23 cellular contexts compared by ENCODE assay signal in genomic region chr12:122206976-122207375, GRCh38. TPM values are rescaled to one million over a fixed set of nuclear protein-coding genes. Genes with fewer than 3 reads are reported as not detected.
A peak's percentile ranks its signal among the peaks of the same experiment; 100 is the strongest.
DNase-seq lines count a peak whose midpoint lies in the region; ATAC-seq, FAIRE-seq and TF ChIP-seq lines count a peak whose summit lies in the region.
"Had no signal": no experiment of that assay in that cellular context is flagged by ENCODE, and none has a peak within 500 bp of the region (broad histone marks: within the 10 kb centered on the region; RNA-seq: fewer than 3 reads in every experiment).

No MANE protein-coding gene starts in this region.

- CTCF ChIA-PET in HepG2 (lab: Yijun Ruan, JAX; ENCODE audit: low intra/inter-chr PET ratio, low total read pairs), result no interaction called here

- TF ChIP-seq CTCF in HepG2 (CRISPR knock-in tag; IDR thresholded peaks at IDR 0.05) (no peak), right lobe of liver (IDR thresholded peaks at IDR 0.05) (no peak), upper lobe of right lung (IDR thresholded peaks at IDR 0.05) (no peak), sigmoid colon (IDR thresholded peaks at IDR 0.05) (no peak)

- H2AFZ ChIP-seq in HepG2 (ENCODE audit: low read length), result no peak overlapping the region

- WGBS in HepG2 (ENCODE audit: low lambda C conversion rate), result 92% methylated on average over 2 of the region's 8 CpGs
- no CpG with 5 or more reads among the region's 8 CpGs for WGBS in right lobe of liver (ENCODE audit: insufficient coverage, low coverage, low lambda C conversion rate, missing lambda C conversion rate)
- WGBS in sigmoid colon, 2 donors, result 87 to 94% methylated on average over 8 of the region's 8 CpGs

- H3K27ac ChIP-seq in HepG2 (ENCODE audit: extremely low read length, insufficient read depth, low read length) (no peak overlapping the region), right lobe of liver (no peak overlapping the region), upper lobe of right lung (no peak overlapping the region), sigmoid colon (no peak overlapping the region)
- H3K27ac ChIP-seq: A549; BLaER1 treated with 17β-estradiol and CSF1 and Interleukin-3, amounts not matched to agents 10 nM and 100 nM; KMS-11; SK-N-MC had no signal

- no peak for ATAC-seq in HepG2
- ATAC-seq in right lobe of liver, result no peak
- ATAC-seq in upper lobe of right lung, result no peak
- ATAC-seq: GM12878 had no signal

- no peak for FAIRE-seq in HepG2 (lab: Jason Lieb, UNC)
- FAIRE-seq: A549, GM12878, GM19239, RCC 7860 had no signal

- H3K9me3 ChIP-seq in HepG2 (ENCODE audit: low read length) (no peaks in the 10 kb centered on the region), right lobe of liver (no peaks in the 10 kb centered on the region), upper lobe of right lung (no peaks in the 10 kb centered on the region), sigmoid colon (no peaks in the 10 kb centered on the region)
- H3K9me3 ChIP-seq: A549; BLaER1 treated with 17β-estradiol and CSF1 and Interleukin-3, amounts not matched to agents 10 nM and 100 nM had no signal

- H3K27me3 ChIP-seq in HepG2 (ENCODE audit: control insufficient read depth in 1 of 2, insufficient read depth in 2 of 2, low read length in 2 of 2) (peaks cover 6 to 29% of the 10 kb centered on the region in 2 experiments), right lobe of liver (peaks cover 0 to 9% of the 10 kb centered on the region in 2 donors), upper lobe of right lung (peaks cover 28% of the 10 kb centered on the region), sigmoid colon (peaks cover 12 to 42% (median 34%) of the 10 kb centered on the region in 3 donors)

- H3K4me1 ChIP-seq in HepG2 (ENCODE audit: insufficient read depth, low read length), result peaks cover 8% of the 10 kb centered on the region; the same call in 1 of the 2 replicates
- peaks cover 0 to 16% (median 0%) of the 10 kb centered on the region in 4 donors for H3K4me1 ChIP-seq in right lobe of liver
- H3K4me1 ChIP-seq in upper lobe of right lung, result peaks cover 13% of the 10 kb centered on the region
- peaks cover 0 to 20% (median 19%) of the 10 kb centered on the region in 4 donors for H3K4me1 ChIP-seq in sigmoid colon
- H3K4me1 ChIP-seq: A549 had no signal

- no peak for TF ChIP-seq EP300 in HepG2 (IDR thresholded peaks at IDR 0.05; ENCODE audit: low read depth in 2 of 2, low read length in 2 of 2)
- TF ChIP-seq EP300 in HepG2 (CRISPR knock-in tag; IDR thresholded peaks at IDR 0.05; ENCODE audit: borderline replicate concordance), result no peak
- no peak for TF ChIP-seq EP300 in sigmoid colon (IDR thresholded peaks at IDR 0.05)

- H4K20me1 ChIP-seq in HepG2 (ENCODE audit: insufficient read depth, low read length), result 0 out of 2 replicates have a peak, but pooled peaks cover 2% of the 10 kb centered on the region

- no peak for DNase-seq in HepG2 (ENCODE audit: low spot score)
- DNase-seq in right lobe of liver, result no peak
- DNase-seq in islet precursor cell, result peak; percentile 54
- peak; percentile 30 for DNase-seq in upper lobe of right lung
- no peak for DNase-seq in AML-193 (lab: John Stamatoyannopoulos, UW)
- no peak for DNase-seq in sigmoid colon
- DNase-seq: CD8-positive, alpha-beta memory T cell; DMS53; EL; GOT3; MV-4-11; NCI-H1694 treated with DMSO at 0.1 percent for 48 hours; NCI-H510A; NCI-H748 treated with DMSO at 0.1 percent for 48 hours; NK-92 treated with Interleukin-12 subunit alpha and Interleukin-12 subunit beta, amount 100 ng/mL, for 24 hours; SHP77 had no signal

- TF ChIP-seq POLR2A in HepG2 (IDR thresholded peaks at IDR 0.05; ENCODE audit: insufficient read depth in 1 of 2, low read depth in 2 of 2, low read length in 2 of 2) (no peak), right lobe of liver (IDR thresholded peaks at IDR 0.05) (no peak), sigmoid colon (IDR thresholded peaks at IDR 0.05) (no peak)

- H3K9ac ChIP-seq in HepG2 (ENCODE audit: insufficient read depth, low read depth, low read length), result no peak overlapping the region
- H3K9ac ChIP-seq: BLaER1 treated with 17β-estradiol and CSF1 and Interleukin-3, amounts not matched to agents 10 nM and 100 nM; KMS-11 had no signal

- no peaks in the 10 kb centered on the region for H3K79me2 ChIP-seq in HepG2 (ENCODE audit: insufficient read depth, low read length)

- H3K4me3 ChIP-seq in HepG2 (replicated peaks in 1 of 3; ENCODE audit: insufficient read depth in 1 of 3, low read depth in 2 of 3, low read length in 3 of 3), result no peak overlapping the region
- no peak overlapping the region for H3K4me3 ChIP-seq in right lobe of liver
- no peak overlapping the region for H3K4me3 ChIP-seq in upper lobe of right lung
- H3K4me3 ChIP-seq in sigmoid colon, result no peak overlapping the region
- H3K4me3 ChIP-seq: A549; BLaER1 treated with 17β-estradiol and CSF1 and Interleukin-3, amounts not matched to agents 10 nM and 100 nM; GM12878; SK-N-MC had no signal

- no TSS peak for BruUV-seq in HepG2 (replicated peaks; lab: Mats Ljungman, UMichigan)

- no peak overlapping the region for H3K4me2 ChIP-seq in HepG2 (ENCODE audit: low read depth, low read length)
- H3K4me2 ChIP-seq: A549, KMS-11 had no signal

- in situ Hi-C loops in HepG2 (cut with HindIII; ENCODE audit: extremely low pct_ligation_motif_present, low pct_unique_long_range_greater_than_20kb), result no loop called here

- peaks cover 12 to 28% of the 10 kb centered on the region in 2 experiments for H3K36me3 ChIP-seq in HepG2 (replicated peaks in 1 of 2; ENCODE audit: control insufficient read depth in 1 of 2, insufficient read depth in 2 of 2, low read length in 2 of 2)
- H3K36me3 ChIP-seq in right lobe of liver, result peaks cover 0 to 49% (median 13%) of the 10 kb centered on the region in 4 donors
- H3K36me3 ChIP-seq in upper lobe of right lung, result peaks cover 48% of the 10 kb centered on the region
- peaks cover 12 to 53% (median 36%) of the 10 kb centered on the region in 4 donors for H3K36me3 ChIP-seq in sigmoid colon

- intact Hi-C loops in HepG2 (cut with micrococcal nuclease; ENCODE audit: unreplicated experiment) (no loop called here), right lobe of liver (cut with DNase I) (no loop called here), upper lobe of right lung (cut with DNase I) (no loop called here), sigmoid colon (cut with DNase I) (no loop called here)

- POLR2A ChIA-PET in HepG2 (lab: Yijun Ruan, JAX), result interaction anchor here (1.6 kb wide), 1 partner anchor 18 kb away, joined by 3 read pairs; no protein-coding TSS in a partner anchor

- TF ChIP-seq RAD21 in HepG2 (CRISPR knock-in tag; IDR thresholded peaks at IDR 0.05), result no peak

RNA-seq across cellular contexts. Expression of gene B3GNT4, which starts 3.5 kb away (rescaled TPM):
- 0.04 TPM in 1 of 2 replicates, not detected in the other for total RNA-seq in HepG2 (2016; rRNA removed; fragmentation: Illumina TruSeq; extraction: Trizol)
- not detected in 2 replicates for total RNA-seq in HepG2 (2016; cell fraction: cytosol; rRNA removed; fragmentation: Illumina TruSeq; extraction: Trizol; ENCODE audit: low read depth)
- total RNA-seq in HepG2 (2016; cell fraction: insoluble cytoplasmic fraction; rRNA removed; fragmentation: Illumina TruSeq; extraction: Trizol), result not detected in 2 replicates
- total RNA-seq in HepG2 (2016; cell fraction: membrane; rRNA removed; fragmentation: Illumina TruSeq; extraction: Trizol), result not detected in 2 replicates
- total RNA-seq in HepG2 (2016; cell fraction: nucleus; rRNA removed; fragmentation: Illumina TruSeq; extraction: Trizol), result not detected in 2 replicates
- polyA plus RNA-seq in HepG2 (2011; rRNA removed), result 0.21 and 0.57 TPM in 2 replicates
- polyA plus RNA-seq in HepG2 (2011; cell fraction: cytosol; rRNA removed), result 0.10 and 0.27 TPM in 2 replicates
- 0.32 and 0.38 TPM in 2 replicates for polyA plus RNA-seq in HepG2 (2011; cell fraction: nucleus; rRNA removed)
- 0.23 and 0.41 TPM in 2 replicates for polyA plus RNA-seq in HepG2 (2012)
- not detected in 2 replicates for polyA plus RNA-seq in HepG2 (2016; cell fraction: cytosol; fragmentation: Illumina TruSeq; extraction: Trizol; ENCODE audit: low read depth)
- polyA plus RNA-seq in HepG2 (2016; cell fraction: insoluble cytoplasmic fraction; fragmentation: Illumina TruSeq; extraction: Trizol; ENCODE audit: low read depth), result not detected in 2 replicates
- not detected in 2 replicates for polyA plus RNA-seq in HepG2 (2016; cell fraction: membrane; fragmentation: Illumina TruSeq; extraction: Trizol; ENCODE audit: low read depth)
- polyA plus RNA-seq in HepG2 (2016; cell fraction: nucleus; fragmentation: Illumina TruSeq; extraction: Trizol; ENCODE audit: insufficient read depth, low read depth), result not detected in 2 replicates
- polyA minus RNA-seq in HepG2 (2011; rRNA and poly(A)+ RNA removed; ENCODE audit: low replicate concordance), result 0.14 and 1.1 TPM in 2 replicates
- polyA minus RNA-seq in HepG2 (2011; cell fraction: cytosol; rRNA and poly(A)+ RNA removed), result not detected in 2 replicates
- 0.52 TPM in 1 of 2 replicates, not detected in the other for polyA minus RNA-seq in HepG2 (2011; cell fraction: nucleus; rRNA and poly(A)+ RNA removed)
- total RNA-seq in right lobe of liver, result under 1 TPM in 2 of 6 experiments, not detected in 4; 0.42 to 0.43 TPM
- total RNA-seq in upper lobe of right lung, result 0.46 TPM
- total RNA-seq in sigmoid colon, result under 1 TPM in 2 of 4 donors, not detected in 2; under 0.01 to 0.55 TPM
- polyA plus RNA-seq in sigmoid colon, result 1 to 10 TPM in 1 of 3 donors, under 1 TPM in 2; 0.46 to 1.0 (median 0.60) TPM
- total RNA-seq: GM12878 had no signal

RNA-seq across cellular contexts. Expression of gene DIABLO, which starts 18.9 kb away (rescaled TPM):
- total RNA-seq in HepG2 (2016; rRNA removed; fragmentation: Illumina TruSeq; extraction: Trizol) (70.9 and 82.4 TPM in 2 replicates), right lobe of liver (10 to 100 TPM; 21.0 to 41.0 (median 24.1) TPM), upper lobe of right lung (31.9 TPM), sigmoid colon (10 to 100 TPM; 43.4 to 56.7 (median 50.7) TPM)
- 20.0 and 22.9 TPM in 2 replicates for total RNA-seq in HepG2 (2016; cell fraction: cytosol; rRNA removed; fragmentation: Illumina TruSeq; extraction: Trizol; ENCODE audit: low read depth)
- total RNA-seq in HepG2 (2016; cell fraction: insoluble cytoplasmic fraction; rRNA removed; fragmentation: Illumina TruSeq; extraction: Trizol), result 69.5 and 88.5 TPM in 2 replicates
- total RNA-seq in HepG2 (2016; cell fraction: membrane; rRNA removed; fragmentation: Illumina TruSeq; extraction: Trizol), result 38.1 and 41.9 TPM in 2 replicates
- total RNA-seq in HepG2 (2016; cell fraction: nucleus; rRNA removed; fragmentation: Illumina TruSeq; extraction: Trizol), result 32.8 and 33.7 TPM in 2 replicates
- polyA plus RNA-seq in HepG2 (2011; rRNA removed) (19.4 and 20.7 TPM in 2 replicates), sigmoid colon (10 to 100 TPM; 55.5 to 61.3 (median 55.9) TPM)
- 28.6 and 29.8 TPM in 2 replicates for polyA plus RNA-seq in HepG2 (2011; cell fraction: cytosol; rRNA removed)
- polyA plus RNA-seq in HepG2 (2011; cell fraction: nucleus; rRNA removed), result 20.6 and 25.2 TPM in 2 replicates
- 30.0 and 42.8 TPM in 2 replicates for polyA plus RNA-seq in HepG2 (2012)
- 14.9 and 15.9 TPM in 2 replicates for polyA plus RNA-seq in HepG2 (2016; cell fraction: cytosol; fragmentation: Illumina TruSeq; extraction: Trizol; ENCODE audit: low read depth)
- polyA plus RNA-seq in HepG2 (2016; cell fraction: insoluble cytoplasmic fraction; fragmentation: Illumina TruSeq; extraction: Trizol; ENCODE audit: low read depth), result 79.4 and 80.8 TPM in 2 replicates
- polyA plus RNA-seq in HepG2 (2016; cell fraction: membrane; fragmentation: Illumina TruSeq; extraction: Trizol; ENCODE audit: low read depth), result 26.6 and 28.0 TPM in 2 replicates
- 44.1 and 48.9 TPM in 2 replicates for polyA plus RNA-seq in HepG2 (2016; cell fraction: nucleus; fragmentation: Illumina TruSeq; extraction: Trizol; ENCODE audit: insufficient read depth, low read depth)
- 24.3 and 31.1 TPM in 2 replicates for polyA minus RNA-seq in HepG2 (2011; rRNA and poly(A)+ RNA removed; ENCODE audit: low replicate concordance)
- polyA minus RNA-seq in HepG2 (2011; cell fraction: cytosol; rRNA and poly(A)+ RNA removed), result 17.2 and 17.3 TPM in 2 replicates
- 32.8 and 37.0 TPM in 2 replicates for polyA minus RNA-seq in HepG2 (2011; cell fraction: nucleus; rRNA and poly(A)+ RNA removed)

RNA-seq across cellular contexts. Expression of gene LRRC43, which starts 24.1 kb away (rescaled TPM):
- not detected in 2 replicates for total RNA-seq in HepG2 (2016; rRNA removed; fragmentation: Illumina TruSeq; extraction: Trizol)
- not detected in 2 replicates for total RNA-seq in HepG2 (2016; cell fraction: cytosol; rRNA removed; fragmentation: Illumina TruSeq; extraction: Trizol; ENCODE audit: low read depth)
- total RNA-seq in HepG2 (2016; cell fraction: insoluble cytoplasmic fraction; rRNA removed; fragmentation: Illumina TruSeq; extraction: Trizol), result not detected in 2 replicates
- total RNA-seq in HepG2 (2016; cell fraction: membrane; rRNA removed; fragmentation: Illumina TruSeq; extraction: Trizol), result not detected in 2 replicates
- not detected in 2 replicates for total RNA-seq in HepG2 (2016; cell fraction: nucleus; rRNA removed; fragmentation: Illumina TruSeq; extraction: Trizol)
- not detected in 2 replicates for polyA plus RNA-seq in HepG2 (2011; rRNA removed)
- polyA plus RNA-seq in HepG2 (2011; cell fraction: cytosol; rRNA removed), result not detected in 2 replicates
- not detected in 2 replicates for polyA plus RNA-seq in HepG2 (2011; cell fraction: nucleus; rRNA removed)
- not detected in 2 replicates for polyA plus RNA-seq in HepG2 (2012)
- not detected in 2 replicates for polyA plus RNA-seq in HepG2 (2016; cell fraction: cytosol; fragmentation: Illumina TruSeq; extraction: Trizol; ENCODE audit: low read depth)
- not detected in 2 replicates for polyA plus RNA-seq in HepG2 (2016; cell fraction: insoluble cytoplasmic fraction; fragmentation: Illumina TruSeq; extraction: Trizol; ENCODE audit: low read depth)
- not detected in 2 replicates for polyA plus RNA-seq in HepG2 (2016; cell fraction: membrane; fragmentation: Illumina TruSeq; extraction: Trizol; ENCODE audit: low read depth)
- 0.68 TPM in 1 of 2 replicates, not detected in the other for polyA plus RNA-seq in HepG2 (2016; cell fraction: nucleus; fragmentation: Illumina TruSeq; extraction: Trizol; ENCODE audit: insufficient read depth, low read depth)
- not detected in 2 replicates for polyA minus RNA-seq in HepG2 (2011; rRNA and poly(A)+ RNA removed; ENCODE audit: low replicate concordance)
- polyA minus RNA-seq in HepG2 (2011; cell fraction: cytosol; rRNA and poly(A)+ RNA removed), result not detected in 2 replicates
- polyA minus RNA-seq in HepG2 (2011; cell fraction: nucleus; rRNA and poly(A)+ RNA removed), result not detected in 2 replicates
- total RNA-seq in right lobe of liver, result under 1 TPM in 3 of 6 experiments, not detected in 3; 0.26 to 0.37 (median 0.31) TPM
- not detected for total RNA-seq in upper lobe of right lung
- 1 to 10 TPM in 2 of 4 donors, under 1 TPM in 1, not detected in 1; 0.54 to 4.4 (median 1.9) TPM for total RNA-seq in sigmoid colon
- polyA plus RNA-seq in sigmoid colon, result under 1 TPM in 1 of 3 donors, not detected in 2; 0.19 TPM
- polyA plus RNA-seq: GM12878 had no signal

RNA-seq across cellular contexts. Expression of gene IL31, which starts 33.0 kb away (rescaled TPM):
- total RNA-seq in HepG2 (2016; rRNA removed; fragmentation: Illumina TruSeq; extraction: Trizol) (not detected in 2 replicates), right lobe of liver (not detected), upper lobe of right lung (not detected), sigmoid colon (not detected)
- not detected in 2 replicates for total RNA-seq in HepG2 (2016; cell fraction: cytosol; rRNA removed; fragmentation: Illumina TruSeq; extraction: Trizol; ENCODE audit: low read depth)
- not detected in 2 replicates for total RNA-seq in HepG2 (2016; cell fraction: insoluble cytoplasmic fraction; rRNA removed; fragmentation: Illumina TruSeq; extraction: Trizol)
- not detected in 2 replicates for total RNA-seq in HepG2 (2016; cell fraction: membrane; rRNA removed; fragmentation: Illumina TruSeq; extraction: Trizol)
- not detected in 2 replicates for total RNA-seq in HepG2 (2016; cell fraction: nucleus; rRNA removed; fragmentation: Illumina TruSeq; extraction: Trizol)
- polyA plus RNA-seq in HepG2 (2011; rRNA removed) (not detected in 2 replicates), sigmoid colon (not detected)
- polyA plus RNA-seq in HepG2 (2011; cell fraction: cytosol; rRNA removed), result not detected in 2 replicates
- polyA plus RNA-seq in HepG2 (2011; cell fraction: nucleus; rRNA removed), result not detected in 2 replicates
- polyA plus RNA-seq in HepG2 (2012), result not detected in 2 replicates
- not detected in 2 replicates for polyA plus RNA-seq in HepG2 (2016; cell fraction: cytosol; fragmentation: Illumina TruSeq; extraction: Trizol; ENCODE audit: low read depth)
- polyA plus RNA-seq in HepG2 (2016; cell fraction: insoluble cytoplasmic fraction; fragmentation: Illumina TruSeq; extraction: Trizol; ENCODE audit: low read depth), result not detected in 2 replicates
- not detected in 2 replicates for polyA plus RNA-seq in HepG2 (2016; cell fraction: membrane; fragmentation: Illumina TruSeq; extraction: Trizol; ENCODE audit: low read depth)
- not detected in 2 replicates for polyA plus RNA-seq in HepG2 (2016; cell fraction: nucleus; fragmentation: Illumina TruSeq; extraction: Trizol; ENCODE audit: insufficient read depth, low read depth)
- polyA minus RNA-seq in HepG2 (2011; rRNA and poly(A)+ RNA removed; ENCODE audit: low replicate concordance), result not detected in 2 replicates
- not detected in 2 replicates for polyA minus RNA-seq in HepG2 (2011; cell fraction: cytosol; rRNA and poly(A)+ RNA removed)
- not detected in 2 replicates for polyA minus RNA-seq in HepG2 (2011; cell fraction: nucleus; rRNA and poly(A)+ RNA removed)
- total RNA-seq: GM12878 had no signal
- polyA plus RNA-seq: A549; CD8-positive, alpha-beta memory T cell; GM12878 had no signal

RNA-seq across cellular contexts. Expression of gene VPS33A, which starts 59.3 kb away (rescaled TPM):
- total RNA-seq in HepG2 (2016; rRNA removed; fragmentation: Illumina TruSeq; extraction: Trizol) (43.6 and 58.0 TPM in 2 replicates), right lobe of liver (10 to 100 TPM in 4 of 6 experiments, 1 to 10 TPM in 2; 8.5 to 14.7 (median 11.6) TPM), upper lobe of right lung (17.7 TPM), sigmoid colon (10 to 100 TPM; 13.0 to 17.8 (median 16.4) TPM)
- 6.4 and 6.6 TPM in 2 replicates for total RNA-seq in HepG2 (2016; cell fraction: cytosol; rRNA removed; fragmentation: Illumina TruSeq; extraction: Trizol; ENCODE audit: low read depth)
- 41.8 and 55.7 TPM in 2 replicates for total RNA-seq in HepG2 (2016; cell fraction: insoluble cytoplasmic fraction; rRNA removed; fragmentation: Illumina TruSeq; extraction: Trizol)
- 10.6 and 12.5 TPM in 2 replicates for total RNA-seq in HepG2 (2016; cell fraction: membrane; rRNA removed; fragmentation: Illumina TruSeq; extraction: Trizol)
- 20.1 and 24.7 TPM in 2 replicates for total RNA-seq in HepG2 (2016; cell fraction: nucleus; rRNA removed; fragmentation: Illumina TruSeq; extraction: Trizol)
- polyA plus RNA-seq in HepG2 (2011; rRNA removed) (11.0 and 11.2 TPM in 2 replicates), sigmoid colon (10 to 100 TPM in 2 of 3 donors, 1 to 10 TPM in 1; 9.6 to 17.0 (median 10.6) TPM)
- 8.9 and 12.7 TPM in 2 replicates for polyA plus RNA-seq in HepG2 (2011; cell fraction: cytosol; rRNA removed)
- 5.3 and 8.1 TPM in 2 replicates for polyA plus RNA-seq in HepG2 (2011; cell fraction: nucleus; rRNA removed)
- polyA plus RNA-seq in HepG2 (2012), result 17.4 and 19.9 TPM in 2 replicates
- 4.0 TPM in 2 replicates for polyA plus RNA-seq in HepG2 (2016; cell fraction: cytosol; fragmentation: Illumina TruSeq; extraction: Trizol; ENCODE audit: low read depth)
- polyA plus RNA-seq in HepG2 (2016; cell fraction: insoluble cytoplasmic fraction; fragmentation: Illumina TruSeq; extraction: Trizol; ENCODE audit: low read depth), result 50.8 and 53.6 TPM in 2 replicates
- 7.6 and 9.4 TPM in 2 replicates for polyA plus RNA-seq in HepG2 (2016; cell fraction: membrane; fragmentation: Illumina TruSeq; extraction: Trizol; ENCODE audit: low read depth)
- polyA plus RNA-seq in HepG2 (2016; cell fraction: nucleus; fragmentation: Illumina TruSeq; extraction: Trizol; ENCODE audit: insufficient read depth, low read depth), result 20.3 and 24.6 TPM in 2 replicates
- 11.1 and 14.7 TPM in 2 replicates for polyA minus RNA-seq in HepG2 (2011; rRNA and poly(A)+ RNA removed; ENCODE audit: low replicate concordance)
- polyA minus RNA-seq in HepG2 (2011; cell fraction: cytosol; rRNA and poly(A)+ RNA removed), result 12.5 and 14.8 TPM in 2 replicates
- polyA minus RNA-seq in HepG2 (2011; cell fraction: nucleus; rRNA and poly(A)+ RNA removed), result 10.7 and 11.2 TPM in 2 replicates

Comparison
In these comparisons a context has a peak if more than half of its experiments do, and no peak if none do; other contexts are left out.
1. DNase-seq: peak in islet precursor cell (single experiment) and upper lobe of right lung (single experiment); none in HepG2 (single experiment), right lobe of liver (0 of 3), AML-193 (0 of 2) and sigmoid colon (single experiment).